8 cellular contexts compared by ENCODE assay signal in genomic region chr4:130563185-130563890, GRCh38.
DNase-seq lines count a peak whose midpoint lies in the region; ATAC-seq lines count a peak whose summit lies in the region.

No MANE protein-coding gene starts in this region.

- intact Hi-C loops in left cardiac atrium (cut with DNase I) = no loop called here
- intact Hi-C loops in sciatic nerve (cut with DNase I) = no loop called here

- DNase-seq in SIG-M5 treated with dmso at 0.1 percent for 504 hours (lab: John Stamatoyannopoulos, UW; ENCODE audit: unreplicated experiment) (peak; percentile 12), SIG-M5 (lab: John Stamatoyannopoulos, UW) (no peak), T1000 (lab: John Stamatoyannopoulos, UW) (peak; percentile 22), left cardiac atrium (peak; percentile 69), sciatic nerve (ENCODE audit: low spot score) (peak; percentile 67)

- ATAC-seq in left cardiac atrium (peak; percentile 78 to 97), sciatic nerve (peak; percentile 96), HG03469 (IDR thresholded peaks at IDR 0.05; ENCODE audit: unreplicated experiment) (no peak), GM21825 (IDR thresholded peaks at IDR 0.05; ENCODE audit: unreplicated experiment) (no peak), HG03457 (IDR thresholded peaks at IDR 0.05; ENCODE audit: unreplicated experiment) (no peak)

Comparison
In these comparisons a context has a peak if more than half of its experiments do, and no peak if none do; other contexts are left out.
1. ATAC-seq: peak in left cardiac atrium (2 of 2) and sciatic nerve (single experiment); none in HG03469 (single experiment), GM21825 (single experiment) and HG03457 (single experiment).